11 cellular contexts compared by ENCODE assay signal in the genomic region with DNA sequence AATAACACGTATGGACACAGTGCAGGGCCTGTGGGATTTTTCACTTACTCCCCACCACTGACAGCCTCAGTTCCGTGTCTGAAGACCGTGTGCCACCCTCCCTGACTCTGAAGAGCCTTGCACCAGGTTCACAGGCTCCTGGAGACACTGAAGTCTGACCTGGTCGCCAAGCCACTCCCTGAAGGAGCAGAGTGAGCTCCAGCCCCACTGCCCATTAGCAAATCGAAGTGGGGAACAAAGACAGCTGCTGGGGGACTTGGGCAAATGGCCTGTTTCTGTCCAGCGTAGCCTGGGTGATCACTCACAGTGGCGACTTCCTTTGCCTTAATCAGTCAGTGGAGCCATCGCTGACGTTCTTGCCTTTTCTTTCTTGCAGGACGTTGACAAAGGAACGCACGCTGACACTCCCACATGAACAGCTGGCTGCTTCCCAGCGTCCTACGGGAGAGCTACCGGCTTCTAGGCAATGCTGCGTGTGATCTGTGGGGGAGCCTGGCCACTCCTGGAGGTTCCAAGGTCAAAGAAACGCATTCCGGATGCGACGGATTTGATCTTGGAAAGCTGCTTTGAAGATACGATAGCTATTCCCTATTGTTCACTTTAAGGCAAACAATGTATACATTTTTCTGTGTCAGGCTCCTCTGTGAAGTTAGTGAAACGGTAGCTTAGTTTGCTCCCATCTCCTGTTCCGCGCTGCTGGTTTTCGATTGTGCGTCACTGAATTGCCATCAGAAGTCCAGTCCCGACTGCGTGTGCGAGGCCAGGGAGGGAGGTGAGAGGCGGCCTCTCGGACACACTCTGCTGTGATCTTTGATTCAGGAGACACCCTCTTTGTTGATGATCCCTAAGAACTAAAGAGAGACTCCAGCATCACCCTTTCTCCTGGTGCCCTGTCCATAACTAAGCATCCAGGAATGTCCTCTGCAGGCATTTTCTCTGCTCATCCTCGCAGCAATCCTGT. TPM values are rescaled to one million over a fixed set of nuclear protein-coding genes. Genes with fewer than 3 reads are reported as not detected.
DNase-seq lines count a peak whose midpoint lies in the region; ATAC-seq, FAIRE-seq and TF ChIP-seq lines count a peak whose summit lies in the region.
"Not testable (repeated sequence)": the region's sequence is repeated elsewhere in the genome, so short reads cannot be mapped to it uniquely, and the experiment has no call there.
"Had no signal": no experiment of that assay in that cellular context is flagged by ENCODE, and none has a peak within 500 bp of the region (broad histone marks: within the 10 kb centered on the region; RNA-seq: fewer than 3 reads in every experiment).

No MANE protein-coding gene starts in this region.

- peak; percentile 98 for FAIRE-seq in bronchial epithelial cell (lab: Jason Lieb, UNC)

- H3K9me3 Mint-ChIP-seq in nephron progenitor cell, result peaks cover 24% of the 10 kb centered on the region
- not testable (repeated sequence) for H3K9me3 Mint-ChIP-seq in type B pancreatic cell

- not testable (repeated sequence) for H3K79me2 ChIP-seq in parathyroid adenoma

- peak overlapping the region; percentile 44 for H3K4me2 ChIP-seq in parathyroid adenoma (ENCODE audit: low read length)

- H3K27ac Mint-ChIP-seq in nephron progenitor cell, result peak overlapping the region; percentile 94
- H3K27ac Mint-ChIP-seq in type B pancreatic cell, result peak overlapping the region; percentile 94

- not testable (repeated sequence) for H3K27ac ChIP-seq in A673 (ENCODE audit: low read depth, low read length, poor library complexity, severe bottlenecking); parathyroid adenoma
- H3K27ac ChIP-seq in HUES48 (ENCODE audit: low read depth, low read length) (peak overlapping the region; percentile 20), esophagus squamous epithelium (peak overlapping the region in 3 of 4 donors; percentile 30 to 79 (median 56))

- DNase-seq in A673 (ENCODE audit: low spot score), result peak; percentile 20
- DNase-seq in bronchial epithelial cell (ENCODE audit: low read depth); esophagus squamous epithelium (lab: John Stamatoyannopoulos, UW); left colon; nephron progenitor cell; type B pancreatic cell (ENCODE audit: extremely low spot score, unreplicated experiment): not testable (repeated sequence)

- H3K4me1 Mint-ChIP-seq in nephron progenitor cell (peaks cover 57% of the 10 kb centered on the region), type B pancreatic cell (ENCODE audit: unreplicated experiment) (peaks cover 39% of the 10 kb centered on the region)

- peak overlapping the region; percentile 36 for H3K4me3 Mint-ChIP-seq in nephron progenitor cell
- H3K4me3 Mint-ChIP-seq in type B pancreatic cell, result peak overlapping the region; percentile 70

- not testable (repeated sequence) for H3K4me3 ChIP-seq in A673 (ENCODE audit: low read depth, low read length, poor library complexity, severe bottlenecking); HUES48 (ENCODE audit: low read depth, low read length); bronchial epithelial cell (ENCODE audit: low read depth, low read length); esophagus squamous epithelium; parathyroid adenoma (ENCODE audit: low read depth, low read length)

- not testable (repeated sequence) for TF ChIP-seq CTCF in A673 (conservative IDR thresholded peaks at IDR 0.05; ENCODE audit: low read depth, low read length); bronchial epithelial cell (IDR thresholded peaks at IDR 0.05; ENCODE audit: insufficient read depth, low read length, severe bottlenecking); esophagus squamous epithelium (IDR thresholded peaks at IDR 0.05); nephron progenitor cell (IDR thresholded peaks at IDR 0.05); parathyroid adenoma (IDR thresholded peaks at IDR 0.05); type B pancreatic cell (conservative IDR thresholded peaks at IDR 0.05)

- not testable (repeated sequence) for H3K9ac ChIP-seq in HUES48 (ENCODE audit: low read depth, low read length); parathyroid adenoma

- ATAC-seq in left colon, result peak; percentile 62

- TF ChIP-seq POLR2A in esophagus squamous epithelium (IDR thresholded peaks at IDR 0.05), result not testable (repeated sequence)

- CTCF ChIA-PET in A673 (lab: Charles Lee), result not testable (repeated sequence)

- H3K27me3 Mint-ChIP-seq in nephron progenitor cell (ENCODE audit: low read depth, poor library complexity); type B pancreatic cell: not testable (repeated sequence)

- 54 to 64% methylated on average over 6 to 8 of the region's 32 CpGs for WGBS in esophagus squamous epithelium, 2 donors

- POLR2A ChIA-PET in A673 (lab: Charles Lee; ENCODE audit: low non-redundant PET), result not testable (repeated sequence)

- H3K36me3 Mint-ChIP-seq in nephron progenitor cell (ENCODE audit: low read depth); type B pancreatic cell: not testable (repeated sequence)

- not testable (repeated sequence) for BruUV-seq in A673 (replicated peaks; lab: Mats Ljungman, UMichigan)

- not testable (repeated sequence) for H3K36me3 ChIP-seq in A673 (ENCODE audit: insufficient read depth, low read length, poor library complexity, severe bottlenecking); HUES48 (ENCODE audit: control insufficient read depth, insufficient read depth, low read length); bronchial epithelial cell (ENCODE audit: control insufficient read depth, insufficient read depth, low read length); esophagus squamous epithelium; parathyroid adenoma (ENCODE audit: control insufficient read depth, insufficient read depth, low read length)

- peak overlapping the region; percentile 50 for H2AFZ ChIP-seq in parathyroid adenoma

- H3K27me3 ChIP-seq in A673 (replicated peaks; ENCODE audit: insufficient read depth, low read depth, low read length, poor library complexity); HUES48 (ENCODE audit: control insufficient read depth, insufficient read depth, low read length); bronchial epithelial cell (ENCODE audit: control insufficient read depth, insufficient read depth, low read length); esophagus squamous epithelium; parathyroid adenoma (ENCODE audit: control insufficient read depth, insufficient read depth, low read length): not testable (repeated sequence)

- not testable (repeated sequence) for H3K4me1 ChIP-seq in A673 (ENCODE audit: insufficient read depth, low read length, poor library complexity, severe bottlenecking); HUES48 (ENCODE audit: control insufficient read depth, insufficient read depth, low read length); parathyroid adenoma
- peaks cover 0 to 18% (median 0%) of the 10 kb centered on the region in 3 donors for H3K4me1 ChIP-seq in esophagus squamous epithelium

- not testable (repeated sequence) for H3K9me3 ChIP-seq in A673 (ENCODE audit: low read depth, low read length, poor library complexity, severe bottlenecking); HUES48 (ENCODE audit: control insufficient read depth, insufficient read depth, low read length); esophagus squamous epithelium; parathyroid adenoma (ENCODE audit: control insufficient read depth, low read length)

- intact Hi-C loops in A673 (cut with micrococcal nuclease; ENCODE audit: unreplicated experiment); esophagus squamous epithelium (cut with DNase I); left colon (cut with DNase I, micrococcal nuclease): not testable (repeated sequence)

RNA-seq across cellular contexts. Expression of gene UNC93A, which starts 24.6 kb away (rescaled TPM):
- total RNA-seq in A673 (2021) (not detected in 2 replicates), bronchial epithelial cell (not detected in 2 replicates), esophagus squamous epithelium (1 to 10 TPM in 2 of 4 donors, under 1 TPM in 2; 0.76 to 5.2 (median 0.93) TPM), left colon (under 1 TPM in 1 of 2 donors, not detected in 1; 0.39 TPM), type B pancreatic cell (ENCODE audit: low replicate concordance) (3.7 and 11.2 TPM in 2 replicates)
- total RNA-seq: CD4-positive, alpha-beta memory T cell; PC-9 had no signal

RNA-seq across cellular contexts. Expression of gene TTLL2, which starts 58.4 kb away (rescaled TPM):
- total RNA-seq in A673 (2021), result not detected in 2 replicates
- not detected in 2 replicates for total RNA-seq in bronchial epithelial cell
- total RNA-seq in esophagus squamous epithelium, result not detected
- total RNA-seq in left colon, result not detected
- total RNA-seq in type B pancreatic cell (ENCODE audit: low replicate concordance), result not detected in 2 replicates
- total RNA-seq: CD4-positive, alpha-beta memory T cell; HT-29; PC-9 had no signal
